ENCODE assay signal across 7 cellular contexts in genomic region chr6:57316581-57317059, GRCh38. TPM values are rescaled to one million over a fixed set of nuclear protein-coding genes. Genes with fewer than 3 reads are reported as not detected.
DNase-seq lines count a peak whose midpoint lies in the region; ATAC-seq, FAIRE-seq and TF ChIP-seq lines count a peak whose summit lies in the region.

No MANE protein-coding gene starts in this region.

- H3K9ac ChIP-seq in astrocyte (ENCODE audit: low read length), result peak overlapping the region; percentile 90

- H3K4me1 ChIP-seq in astrocyte (ENCODE audit: insufficient read depth, low read length), result peaks cover 32% of the 10 kb centered on the region
- H3K4me1 ChIP-seq in hepatocyte (ENCODE audit: insufficient read depth), result peaks cover 20% of the 10 kb centered on the region

- H3K27ac ChIP-seq in astrocyte (ENCODE audit: low read depth, low read length) (peak overlapping the region; percentile 68), hepatocyte (peak overlapping the region; percentile 51)

- no peaks in the 10 kb centered on the region for H3K9me3 Mint-ChIP-seq in T-helper 1 cell treated with Interleukin-12 subunit alpha and Interleukin-12 subunit beta and Interleukin-4 antibody, amounts not matched to agents 30 μg/mL and 1 μg/mL, for 36 hours
- H3K9me3 Mint-ChIP-seq in astrocyte (ENCODE audit: unreplicated experiment), result no peaks in the 10 kb centered on the region

- H3K9me2 ChIP-seq in hepatocyte (replicated peaks; ENCODE audit: insufficient read depth), result no peaks in the 10 kb centered on the region

- H3K36me3 Mint-ChIP-seq in T-helper 1 cell treated with Interleukin-12 subunit alpha and Interleukin-12 subunit beta and Interleukin-4 antibody, amounts not matched to agents 30 μg/mL and 1 μg/mL, for 36 hours (ENCODE audit: low read depth), result peaks cover 29% of the 10 kb centered on the region
- H3K36me3 Mint-ChIP-seq in astrocyte (ENCODE audit: low read depth, unreplicated experiment), result no peaks in the 10 kb centered on the region

- H3K27ac Mint-ChIP-seq in T-helper 1 cell treated with Interleukin-12 subunit alpha and Interleukin-12 subunit beta and Interleukin-4 antibody, amounts not matched to agents 30 μg/mL and 1 μg/mL, for 36 hours, result peak overlapping the region; percentile 96
- H3K27ac Mint-ChIP-seq in astrocyte (ENCODE audit: unreplicated experiment), result peak overlapping the region; percentile 70

- peak overlapping the region; percentile 96 for H3K4me2 ChIP-seq in astrocyte (ENCODE audit: low read length)
- H3K4me2 ChIP-seq in hepatocyte, result peak overlapping the region; percentile 96

- in situ Hi-C loops in GM13976 (cut with MboI; ENCODE audit: low sequenced_read_pairs, unreplicated experiment), result loop anchor here (5.0 to 25.0 kb wide), 4 partner anchors 129 to 679 kb away; partner anchors contain the start of genes DST and KIAA1586

- H3K4me1 Mint-ChIP-seq in T-helper 1 cell treated with Interleukin-12 subunit alpha and Interleukin-12 subunit beta and Interleukin-4 antibody, amounts not matched to agents 30 μg/mL and 1 μg/mL, for 36 hours (ENCODE audit: low read depth), result peaks cover 31% of the 10 kb centered on the region
- H3K4me1 Mint-ChIP-seq in astrocyte (ENCODE audit: low read depth, unreplicated experiment), result peaks cover 27% of the 10 kb centered on the region

- peaks cover 36% of the 10 kb centered on the region for H3K79me2 ChIP-seq in astrocyte (ENCODE audit: insufficient read depth, low read length)
- H3K79me2 ChIP-seq in hepatocyte, result peaks cover 13% of the 10 kb centered on the region

- DNase-seq in GM13976 (ENCODE audit: low spot score) (peak; percentile 81), NCI-H1417 treated with DMSO at 0.1 percent for 48 hours (lab: John Stamatoyannopoulos, UW) (peak; percentile 62), astrocyte (ENCODE audit: low read depth) (peak; percentile 80), hepatocyte (ENCODE audit: low spot score) (peak; percentile 92), retina (peak; percentile 91)

- peak; percentile 82 for TF ChIP-seq CTCF in GM13976 (IDR thresholded peaks at IDR 0.05; ENCODE audit: borderline replicate concordance, control extremely low read depth, extremely low read depth, insufficient read depth, missing control alignments)
- TF ChIP-seq CTCF in astrocyte (IDR thresholded peaks at IDR 0.05; ENCODE audit: insufficient read depth, low read depth, low read length), result peak; percentile 95
- TF ChIP-seq CTCF in hepatocyte (IDR thresholded peaks at IDR 0.05; ENCODE audit: poor library complexity), result peak; percentile 92

- H2AFZ ChIP-seq in astrocyte (ENCODE audit: low read depth, low read length) (peak overlapping the region; percentile 83), hepatocyte (peak overlapping the region; percentile 97)

- H3K36me3 ChIP-seq in astrocyte (ENCODE audit: insufficient read depth, low read length) (peaks cover 19% of the 10 kb centered on the region), hepatocyte (replicated peaks; ENCODE audit: insufficient read depth, low read depth) (no peaks in the 10 kb centered on the region)

- no peaks in the 10 kb centered on the region for H4K20me1 ChIP-seq in astrocyte (ENCODE audit: insufficient read depth, low read length)
- no peaks in the 10 kb centered on the region for H4K20me1 ChIP-seq in hepatocyte (ENCODE audit: insufficient read depth, poor library complexity, severe bottlenecking)

- H3K27me3 Mint-ChIP-seq in T-helper 1 cell treated with Interleukin-12 subunit alpha and Interleukin-12 subunit beta and Interleukin-4 antibody, amounts not matched to agents 30 μg/mL and 1 μg/mL, for 36 hours (ENCODE audit: low read depth), result peaks cover 6% of the 10 kb centered on the region
- no peaks in the 10 kb centered on the region for H3K27me3 Mint-ChIP-seq in astrocyte (ENCODE audit: low read depth, unreplicated experiment)

- peak; percentile 91 for ATAC-seq in HG02798 (IDR thresholded peaks at IDR 0.05; ENCODE audit: poor library complexity, unreplicated experiment)

- 1% methylated on average over 26 of the region's 26 CpGs for WGBS in hepatocyte (ENCODE audit: low lambda C conversion rate, missing lambda C conversion rate)

- H3K27me3 ChIP-seq in astrocyte (ENCODE audit: insufficient read depth, low read length) (no peaks in the 10 kb centered on the region), hepatocyte (no peaks in the 10 kb centered on the region)

- peak overlapping the region; percentile 99 for H3K4me3 Mint-ChIP-seq in T-helper 1 cell treated with Interleukin-12 subunit alpha and Interleukin-12 subunit beta and Interleukin-4 antibody, amounts not matched to agents 30 μg/mL and 1 μg/mL, for 36 hours
- H3K4me3 Mint-ChIP-seq in astrocyte (ENCODE audit: unreplicated experiment), result peak overlapping the region; percentile 97

- peak; percentile 62 for FAIRE-seq in astrocyte (lab: Jason Lieb, UNC)

- H3K9me3 ChIP-seq in astrocyte (ENCODE audit: insufficient read depth, low read depth, low read length), result no peaks in the 10 kb centered on the region
- H3K9me3 ChIP-seq in hepatocyte (ENCODE audit: low read depth), result no peaks in the 10 kb centered on the region

- H3K4me3 ChIP-seq in astrocyte (ENCODE audit: insufficient read depth, low read depth, low read length) (peak overlapping the region; percentile 91), hepatocyte (peak overlapping the region; percentile 86)

RNA-seq across cellular contexts. Expression of gene PRIM2, which starts 0.8 kb away (rescaled TPM):
- total RNA-seq in astrocyte (11.9 TPM in 2 replicates), hepatocyte (15.0 and 17.3 TPM in 2 replicates)
- 5.1 and 5.7 TPM in 2 replicates for polyA plus RNA-seq in hepatocyte

Comparison
In these comparisons a context has a peak if more than half of its experiments do, and no peak if none do; other contexts are left out.
1. Peak in every context shown above with its lines: DNase-seq, ATAC-seq, H3K4me3 ChIP-seq and H3K27ac ChIP-seq.